In the genomic region with DNA sequence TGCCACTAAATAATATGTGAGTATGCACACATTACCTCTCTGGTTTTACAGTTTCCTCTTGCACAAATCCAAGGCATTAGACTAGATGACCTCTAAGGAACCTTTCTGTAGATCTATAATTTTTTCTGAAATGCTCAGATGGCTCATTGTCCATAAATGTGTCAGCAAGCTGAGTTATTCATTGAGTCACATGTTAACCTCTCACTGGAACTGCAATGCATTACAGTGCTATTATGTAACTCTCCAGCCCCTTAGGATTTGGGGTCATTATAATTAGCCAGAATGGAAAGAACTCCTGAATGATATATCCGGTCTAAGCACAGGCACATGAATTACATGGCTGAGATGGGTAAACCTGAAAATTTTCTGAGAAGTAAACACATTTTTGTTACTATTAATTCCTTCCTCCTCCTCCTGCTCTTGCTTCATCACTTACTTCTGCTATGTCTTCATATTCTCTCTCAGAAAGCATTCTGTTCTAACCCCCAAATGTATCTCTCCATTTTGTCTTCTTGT, we compare ENCODE assay signal across 9 cellular contexts. TPM values are rescaled to one million over a fixed set of nuclear protein-coding genes. Genes with fewer than 3 reads are reported as not detected.
DNase-seq lines count a peak whose midpoint lies in the region; ATAC-seq and TF ChIP-seq lines count a peak whose summit lies in the region.
"Had no signal": no experiment of that assay in that cellular context is flagged by ENCODE, and none has a peak within 500 bp of the region (broad histone marks: within the 10 kb centered on the region; RNA-seq: fewer than 3 reads in every experiment).

No MANE protein-coding gene starts in this region.

- H3K9ac ChIP-seq in IMR-90 (ENCODE audit: low read depth, low read length): no peak overlapping the region

- H3K4me3 Mint-ChIP-seq in type B pancreatic cell: no peak overlapping the region

- CTCF ChIA-PET in IMR-90 (lab: Yijun Ruan, JAX): no interaction called here

- no peak overlapping the region for H3K56ac ChIP-seq in IMR-90 (ENCODE audit: extremely low read depth, insufficient read depth, low read length)

- TF ChIP-seq CTCF in AG09319 (IDR thresholded peaks at IDR 0.05; ENCODE audit: low read depth, low read length): no peak
- no peak for TF ChIP-seq CTCF in IMR-90 (conservative IDR thresholded peaks at IDR 0.05; ENCODE audit: low read depth, low read length)
- TF ChIP-seq CTCF in fibroblast of the aortic adventitia (IDR thresholded peaks at IDR 0.05; ENCODE audit: insufficient read depth, low read length): no peak
- TF ChIP-seq CTCF in type B pancreatic cell (conservative IDR thresholded peaks at IDR 0.05): no peak

- no peaks in the 10 kb centered on the region for H3K79me1 ChIP-seq in IMR-90 (ENCODE audit: low read depth in 1 of 2, low read length in 2 of 2)

- in situ Hi-C loops in IMR-90 (cut with MboI; ENCODE audit: low sequenced_read_pairs): no loop called here

- dilution Hi-C loops in IMR-90 (cut with HindIII; ENCODE audit: low sequenced_read_pairs, unreplicated experiment): no loop called here

- peaks cover 8% of the 10 kb centered on the region; the same call in 1 of the 2 replicates for H3K9me1 ChIP-seq in IMR-90 (ENCODE audit: insufficient read depth, low read length)

- no peaks in the 10 kb centered on the region for H3K36me3 ChIP-seq in IMR-90 (ENCODE audit: control insufficient read depth, insufficient read depth, low read length)
- H3K36me3 ChIP-seq: right lobe of liver had no signal

- peak overlapping the region; percentile 76 for H2BK5ac ChIP-seq in IMR-90 (ENCODE audit: low read depth, low read length, poor library complexity, severe bottlenecking)

- no peak for TF ChIP-seq RAD21 in IMR-90 (IDR thresholded peaks at IDR 0.05; ENCODE audit: low read length)

- no peaks in the 10 kb centered on the region for H3K36me3 Mint-ChIP-seq in type B pancreatic cell

- H4K5ac ChIP-seq in IMR-90 (ENCODE audit: low read depth, low read length): peak overlapping the region; percentile 76; the same call in 1 of the 2 replicates

- H3K4me3 ChIP-seq in IMR-90 (ENCODE audit: insufficient read depth, low read depth, low read length) (no peak overlapping the region), fibroblast of the aortic adventitia (ENCODE audit: low read depth, low read length) (no peak overlapping the region)
- H3K4me3 ChIP-seq: right lobe of liver had no signal

- peaks cover 20% of the 10 kb centered on the region for H3K4me1 ChIP-seq in IMR-90 (ENCODE audit: control insufficient read depth, insufficient read depth, low read length)
- H3K4me1 ChIP-seq: right lobe of liver had no signal

- no TSS peak for BruUV-seq in IMR-90 (replicated peaks; lab: Mats Ljungman, UMichigan)

- H2AFZ ChIP-seq in IMR-90 (replicated peaks; ENCODE audit: low read length, poor library complexity): no peak overlapping the region

- H3K9me3 Mint-ChIP-seq in type B pancreatic cell: peaks cover 6% of the 10 kb centered on the region

- intact Hi-C loops in IMR-90 (cut with micrococcal nuclease): no loop called here

- no CpG with 5 or more reads among the region's 1 CpG for WGBS in IMR-90 (ENCODE audit: extremely low coverage in 2 of 2, insufficient read length in 1 of 2), 2 experiments

- no peak for TF ChIP-seq POLR2A in IMR-90 (IDR thresholded peaks at IDR 0.05; ENCODE audit: low read depth, low read length)

- no peak overlapping the region for H4K91ac ChIP-seq in IMR-90 (ENCODE audit: insufficient read depth, low read depth, low read length)

- POLR2A ChIA-PET in IMR-90 (lab: Charles Lee; ENCODE audit: unreplicated experiment): no interaction called here

- peak; percentile 36 for ATAC-seq in GM21576 (IDR thresholded peaks at IDR 0.05; ENCODE audit: unreplicated experiment)
- peak; percentile 71 for ATAC-seq in IMR-90 (ENCODE audit: low read depth)

- H3K27me3 Mint-ChIP-seq in type B pancreatic cell: no peaks in the 10 kb centered on the region

- DNase-seq in AG09319 (ENCODE audit: extremely low read depth, low read depth) (peak; percentile 42), IMR-90 (peak; percentile 81), fibroblast of the aortic adventitia (ENCODE audit: low read depth) (peak; percentile 78), type B pancreatic cell (ENCODE audit: extremely low spot score, unreplicated experiment) (no peak), germinal center (ENCODE audit: low spot score) (no peak), NCI-H1105 treated with DMSO at 0.1 percent for 48 hours (lab: John Stamatoyannopoulos, UW) (no peak), mesenteric fat pad (ENCODE audit: low spot score) (no peak)
- DNase-seq: right lobe of liver had no signal

- H2BK120ac ChIP-seq in IMR-90 (ENCODE audit: low read depth, low read length): peak overlapping the region; percentile 65; the same call in 1 of the 2 replicates

- H4K20me1 ChIP-seq in IMR-90 (ENCODE audit: insufficient read depth, low read length): no peaks in the 10 kb centered on the region

- peak overlapping the region; percentile 48; the same call in 1 of the 2 replicates for H3K14ac ChIP-seq in IMR-90 (replicated peaks; ENCODE audit: low read depth, low read length)

- no peak overlapping the region for H3K23ac ChIP-seq in IMR-90 (ENCODE audit: low read depth, low read length)

- H3K27ac ChIP-seq in IMR-90 (ENCODE audit: insufficient read depth, low read length): no peak overlapping the region; the same call in 1 of the 2 replicates
- H3K27ac ChIP-seq: right lobe of liver had no signal

- peak overlapping the region; percentile 19; the same call in 1 of the 2 replicates for H3K4ac ChIP-seq in IMR-90 (ENCODE audit: low read depth, low read length)

- 0 out of 3 replicates have a peak overlapping the region, but pooled peaks have one; percentile 8 for H2BK15ac ChIP-seq in IMR-90 (ENCODE audit: low read depth, low read length)

- peak overlapping the region in 1 of 2 experiments; percentile 15; a peak in 1 of 4 replicates for H4K8ac ChIP-seq in IMR-90 (ENCODE audit: low read depth in 2 of 2, low read length in 2 of 2)

- H3K27ac Mint-ChIP-seq in type B pancreatic cell: no peak overlapping the region

- H3K18ac ChIP-seq in IMR-90 (ENCODE audit: low read depth, low read length): peak overlapping the region; percentile 89; the same call in 1 of the 2 replicates

- H2BK20ac ChIP-seq in IMR-90 (ENCODE audit: low read depth, low read length): peak overlapping the region; percentile 61; the same call in 1 of the 2 replicates

- H3K4me2 ChIP-seq in IMR-90 (ENCODE audit: low read depth, low read length): peak overlapping the region; percentile 29; the same call in 1 of the 2 replicates

- no peaks in the 10 kb centered on the region for H3K9me3 ChIP-seq in IMR-90 (ENCODE audit: control insufficient read depth, insufficient read depth, low read length)
- H3K9me3 ChIP-seq: right lobe of liver had no signal

- H2AK9ac ChIP-seq in IMR-90 (replicated peaks; ENCODE audit: low read depth, low read length, poor library complexity): no peak overlapping the region

- no peaks in the 10 kb centered on the region for H3K27me3 ChIP-seq in IMR-90 (ENCODE audit: control insufficient read depth, insufficient read depth, low read length)
- H3K27me3 ChIP-seq: right lobe of liver had no signal

- H3K4me1 Mint-ChIP-seq in type B pancreatic cell (ENCODE audit: unreplicated experiment): peaks cover 24% of the 10 kb centered on the region

- no peak overlapping the region for H2AK5ac ChIP-seq in IMR-90 (ENCODE audit: low read depth, low read length)

TF ChIP-seq in IMR-90, 13 proteins besides CTCF, POLR2A, EP300 and RAD21:
- TF ChIP-seq BHLHE40 (IDR thresholded peaks at IDR 0.05; ENCODE audit: low read depth, low read length): peak; percentile 62; the same call in 1 of the 2 replicates
- TF ChIP-seq, protein P1, sequence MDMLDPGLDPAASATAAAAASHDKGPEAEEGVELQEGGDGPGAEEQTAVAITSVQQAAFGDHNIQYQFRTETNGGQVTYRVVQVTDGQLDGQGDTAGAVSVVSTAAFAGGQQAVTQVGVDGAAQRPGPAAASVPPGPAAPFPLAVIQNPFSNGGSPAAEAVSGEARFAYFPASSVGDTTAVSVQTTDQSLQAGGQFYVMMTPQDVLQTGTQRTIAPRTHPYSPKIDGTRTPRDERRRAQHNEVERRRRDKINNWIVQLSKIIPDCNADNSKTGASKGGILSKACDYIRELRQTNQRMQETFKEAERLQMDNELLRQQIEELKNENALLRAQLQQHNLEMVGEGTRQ (IDR thresholded peaks at IDR 0.05; ENCODE audit: low read depth, low read length): peak; percentile 59
- TF ChIP-seq FOS (IDR thresholded peaks at IDR 0.05; ENCODE audit: low read depth, low read length): no peak
- no peak for TF ChIP-seq SMC3 (IDR thresholded peaks at IDR 0.05; ENCODE audit: low read depth, low read length)
- TF ChIP-seq CEBPB (IDR thresholded peaks at IDR 0.05; ENCODE audit: low read depth, low read length): peak; percentile 75

RNA-seq across cellular contexts. Expression of a gene that starts 20.3 kb away (rescaled TPM):
- 27.2 and 27.5 TPM in 2 replicates for total RNA-seq in IMR-90 (2012; rRNA removed)
- 15.8 and 20.0 TPM in 2 replicates for polyA plus RNA-seq in IMR-90 (2012; rRNA removed)
- 8.7 and 16.2 TPM in 2 replicates for polyA plus RNA-seq in IMR-90 (2012; cell fraction: cytosol; rRNA removed)
- 3.8 and 25.0 TPM in 2 replicates for polyA plus RNA-seq in IMR-90 (2012; cell fraction: nucleus; rRNA removed; ENCODE audit: low replicate concordance)
- total RNA-seq in fibroblast of the aortic adventitia (ENCODE audit: low replicate concordance): 18.1 and 41.5 TPM in 2 replicates
- 12.5 and 20.6 TPM in 2 replicates for total RNA-seq in type B pancreatic cell (ENCODE audit: low replicate concordance)
- 35.3 TPM for total RNA-seq in mesenteric fat pad

RNA-seq across cellular contexts. Expression of a gene that starts 26.3 kb away (rescaled TPM):
- 24.2 and 28.9 TPM in 2 replicates for total RNA-seq in IMR-90 (2012; rRNA removed)
- 14.1 and 16.0 TPM in 2 replicates for polyA plus RNA-seq in IMR-90 (2012; rRNA removed)
- 3.8 and 5.0 TPM in 2 replicates for polyA plus RNA-seq in IMR-90 (2012; cell fraction: cytosol; rRNA removed)
- 2.5 and 15.9 TPM in 2 replicates for polyA plus RNA-seq in IMR-90 (2012; cell fraction: nucleus; rRNA removed; ENCODE audit: low replicate concordance)
- 31.5 and 38.3 TPM in 2 replicates for total RNA-seq in fibroblast of the aortic adventitia (ENCODE audit: low replicate concordance)
- total RNA-seq in type B pancreatic cell (ENCODE audit: low replicate concordance): 29.4 and 39.0 TPM in 2 replicates
- 26.0 TPM for total RNA-seq in mesenteric fat pad

Comparison
In these comparisons a context has a peak if more than half of its experiments do, and no peak if none do; other contexts are left out.
1. DNase-seq: peak in AG09319 (single experiment), IMR-90 (single experiment) and fibroblast of the aortic adventitia (single experiment); none in type B pancreatic cell (single experiment), germinal center (single experiment), NCI-H1105 treated with DMSO at 0.1 percent for 48 hours (single experiment) and mesenteric fat pad (single experiment).